Comparison of ENCODE assay signal across 8 cellular contexts in the genomic region with DNA sequence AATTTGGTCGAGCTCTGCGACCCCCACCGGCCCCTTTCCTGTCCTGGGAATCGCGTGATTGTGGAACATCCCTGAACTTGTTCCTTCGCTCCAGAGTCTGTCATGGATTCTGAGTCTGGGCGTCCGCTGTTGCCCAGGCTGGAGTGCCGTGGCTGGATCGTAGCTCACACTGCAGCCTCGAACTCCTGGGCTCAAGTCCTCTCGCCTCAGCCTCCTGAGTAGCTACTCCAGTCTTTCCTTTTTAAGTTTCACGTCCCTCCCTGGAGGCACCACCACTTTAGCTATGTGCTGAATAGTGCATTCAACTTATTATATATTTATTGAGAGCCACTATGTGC. TPM values are rescaled to one million over a fixed set of nuclear protein-coding genes. Genes with fewer than 3 reads are reported as not detected.
DNase-seq lines count a peak whose midpoint lies in the region; ATAC-seq and TF ChIP-seq lines count a peak whose summit lies in the region.

No MANE protein-coding gene starts in this region.

- H3K4me1 ChIP-seq in prostate gland (replicated peaks): no peaks in the 10 kb centered on the region

- H3K9me3 Mint-ChIP-seq in T-cell: no peaks in the 10 kb centered on the region

- DNase-seq in Right ventricle myocardium inferior (ENCODE audit: missing footprints): no peak
- no peak for DNase-seq in cardiac septum (ENCODE audit: low spot score)
- DNase-seq in T-cell: no peak
- DNase-seq in foreskin melanocyte: peak; percentile 34
- no peak for DNase-seq in prostate gland (ENCODE audit: low spot score)
- DNase-seq in stimulated activated CD4-positive, alpha-beta T cell treated with anti-CD3 and anti-CD28 coated beads, Interleukin-15, amount 100 ng/mL, for 24 hours: no peak
- no peak for DNase-seq in GF-D8 (lab: John Stamatoyannopoulos, UW)

- H3K4me1 Mint-ChIP-seq in T-cell: peaks cover 5 to 6% (median 6%) of the 10 kb centered on the region in 3 donors

- no peaks in the 10 kb centered on the region for H3K27me3 ChIP-seq in prostate gland (replicated peaks; ENCODE audit: insufficient read depth)

- no peaks in the 10 kb centered on the region for H3K36me3 ChIP-seq in prostate gland

- H3K4me3 Mint-ChIP-seq in T-cell: peak overlapping the region; percentile 80 to 88 (median 85)

- CTCF ChIA-PET in T-cell (lab: Charles Lee): interaction anchor here (0.6 to 1.5 kb wide), 6 partner anchors 20 to 76 kb away, joined by 3 to 17 read pairs (median 4); a partner anchor contains a TSS

- H3K36me3 Mint-ChIP-seq in T-cell: no peaks in the 10 kb centered on the region

- intact Hi-C loops in Right ventricle myocardium inferior (cut with DNase I): no loop called here
- intact Hi-C loops in cardiac septum (cut with DNase I): no loop called here
- intact Hi-C loops in prostate gland (cut with DNase I): loop anchor here (5.0 kb wide), 1 partner anchor 46 kb away; a partner anchor contains a TSS

- TF ChIP-seq CTCF in prostate gland (IDR thresholded peaks at IDR 0.05): no peak

- no peak for TF ChIP-seq POLR2A in prostate gland (IDR thresholded peaks at IDR 0.05)

- peak overlapping the region; percentile 45 to 46 for H3K4me3 ChIP-seq in prostate gland

- H3K27me3 Mint-ChIP-seq in T-cell: no peaks in the 10 kb centered on the region

- POLR2A ChIA-PET in T-cell (lab: Charles Lee): interaction anchor here (0.6 to 1.1 kb wide), 2 partner anchors 44 to 46 kb away, joined by 3 to 9 read pairs; a partner anchor contains a TSS

- peak overlapping the region; percentile 83 to 92 for H3K27ac Mint-ChIP-seq in T-cell

- no peaks in the 10 kb centered on the region for H3K9me3 ChIP-seq in prostate gland

- WGBS in prostate gland: 3% methylated on average over 9 of the region's 13 CpGs

- peak; percentile 32 for ATAC-seq in Right ventricle myocardium inferior
- peak; percentile 5 to 21 (median 12) for ATAC-seq in T-cell (replicated peaks in 1 of 4)
- ATAC-seq in GM18867 (IDR thresholded peaks at IDR 0.05; ENCODE audit: unreplicated experiment): no peak

- peak overlapping the region; percentile 71 to 77 for H3K27ac ChIP-seq in prostate gland

RNA-seq across cellular contexts. Expression of a gene that starts 0.7 kb away (rescaled TPM):
- total RNA-seq in Right ventricle myocardium inferior (not detected), cardiac septum (not detected), T-cell (not detected), prostate gland (not detected)

RNA-seq across cellular contexts. Expression of a gene that starts 21.3 kb away (rescaled TPM):
- total RNA-seq in Right ventricle myocardium inferior (0.97 TPM), cardiac septum (0.73 TPM), T-cell (1 to 10 TPM in 4 of 5 donors, under 1 TPM in 1; 0.55 to 1.6 (median 1.2) TPM), prostate gland (1 to 10 TPM; 1.9 to 2.1 TPM)

RNA-seq across cellular contexts. Expression of a gene that starts 31.8 kb away (rescaled TPM):
- 16.4 TPM for total RNA-seq in Right ventricle myocardium inferior
- total RNA-seq in cardiac septum: 17.1 TPM
- total RNA-seq in T-cell: 1 to 10 TPM; 5.5 to 7.2 (median 6.2) TPM
- 1 to 10 TPM; 8.5 to 10.0 TPM for total RNA-seq in prostate gland

RNA-seq across cellular contexts. Expression of a gene that starts 44.0 kb away (rescaled TPM):
- total RNA-seq in Right ventricle myocardium inferior (232 TPM), cardiac septum (98.7 TPM), T-cell (10 to 100 TPM; 11.8 to 14.7 (median 12.9) TPM), prostate gland (10 to 100 TPM; 37.4 to 39.0 TPM)

RNA-seq across cellular contexts. Expression of a gene that starts 54.3 kb away (rescaled TPM):
- total RNA-seq in Right ventricle myocardium inferior (not detected), cardiac septum (0.19 TPM), T-cell (under 1 TPM in 1 of 5 donors, not detected in 4; 0.09 TPM), prostate gland (1 to 10 TPM in 1 of 2 donors, under 1 TPM in 1; 0.55 to 4.7 TPM)
